Comparison of ENCODE assay signal across 8 cellular contexts in the genomic region with DNA sequence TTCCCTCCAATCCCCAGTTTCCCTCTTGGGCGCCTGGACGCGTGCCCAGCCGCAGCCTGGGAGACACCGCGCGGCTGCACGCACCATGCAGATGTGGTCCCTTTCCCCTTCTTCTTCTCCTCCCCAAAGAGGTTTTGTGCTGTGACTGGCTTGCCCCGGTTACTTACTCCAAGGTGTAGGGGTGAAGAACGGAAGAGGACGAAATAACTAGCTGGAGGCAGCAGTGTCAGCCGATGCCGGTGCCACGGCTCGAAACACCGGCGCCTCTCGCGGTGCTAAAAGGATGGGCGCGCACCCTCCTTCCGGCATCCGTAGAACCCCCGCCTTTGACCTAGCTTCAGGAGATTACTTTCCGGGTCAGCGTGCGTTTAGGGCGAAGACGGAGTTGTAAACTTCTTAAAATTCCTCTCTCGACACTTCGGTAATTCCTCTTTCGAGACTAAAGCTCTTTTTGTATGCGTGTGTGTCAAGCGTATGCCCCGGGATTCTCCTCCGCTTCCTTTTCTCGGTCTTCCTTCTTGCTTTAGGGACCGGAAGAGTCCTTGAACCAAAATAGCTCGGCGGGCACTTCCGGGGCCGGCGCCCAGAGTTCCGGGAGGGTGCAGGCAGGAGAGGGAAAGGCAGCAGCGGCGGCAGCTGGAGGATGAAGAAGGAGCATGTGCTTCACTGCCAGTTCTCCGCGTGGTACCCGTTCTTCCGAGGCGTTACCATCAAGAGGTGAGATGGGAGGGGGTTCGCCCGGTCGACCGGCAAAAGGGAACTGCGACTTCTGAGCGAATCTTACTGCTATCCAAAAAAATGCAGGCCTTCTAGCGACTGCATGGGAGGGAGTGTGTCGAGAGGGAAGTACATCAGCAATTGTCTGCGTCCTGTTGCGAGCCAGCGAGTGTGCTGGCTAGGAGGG. TPM values are rescaled to one million over a fixed set of nuclear protein-coding genes. Genes with fewer than 3 reads are reported as not detected.
DNase-seq lines count a peak whose midpoint lies in the region; ATAC-seq and FAIRE-seq lines count a peak whose summit lies in the region.

A gene with protein sequence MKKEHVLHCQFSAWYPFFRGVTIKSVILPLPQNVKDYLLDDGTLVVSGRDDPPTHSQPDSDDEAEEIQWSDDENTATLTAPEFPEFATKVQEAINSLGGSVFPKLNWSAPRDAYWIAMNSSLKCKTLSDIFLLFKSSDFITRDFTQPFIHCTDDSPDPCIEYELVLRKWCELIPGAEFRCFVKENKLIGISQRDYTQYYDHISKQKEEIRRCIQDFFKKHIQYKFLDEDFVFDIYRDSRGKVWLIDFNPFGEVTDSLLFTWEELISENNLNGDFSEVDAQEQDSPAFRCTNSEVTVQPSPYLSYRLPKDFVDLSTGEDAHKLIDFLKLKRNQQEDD (plus strand): TSS at position 586 of the 904 bp plus-strand sequence. CDS start 58 bp downstream, at position 644.
Gene NUDT5, minus strand, starts transcription at position 289 of the 904 bp plus-strand sequence. CDS start 9,600 bp downstream, outside the sequence.

- peak within 1 kb of the TSS; percentile 10 for H2AK5ac ChIP-seq in mesendoderm (ENCODE audit: low read length)

- H3K79me2 ChIP-seq in mesendoderm (ENCODE audit: control insufficient read depth, insufficient read depth, low read length), result peaks cover 56% of the 10 kb centered on the region

- peaks cover 57% of the 10 kb centered on the region for H3K4me1 Mint-ChIP-seq in activated CD8-positive, alpha-beta memory T cell treated with anti-CD3 and anti-CD28 coated beads, Interleukin-2, amount 10 ng/mL, durations not matched to agents 7 days and 5 days

- peak within 1 kb of the TSS; percentile 79 for H2BK5ac ChIP-seq in mesendoderm (ENCODE audit: low read length)

- peaks cover 17% of the 10 kb centered on the region for H3K79me1 ChIP-seq in mesendoderm (ENCODE audit: low read length)

- no peak within 1 kb of the TSS for H3K18ac ChIP-seq in mesendoderm (ENCODE audit: low read length)

- H3K27ac Mint-ChIP-seq in activated CD8-positive, alpha-beta memory T cell treated with anti-CD3 and anti-CD28 coated beads, Interleukin-2, amount 10 ng/mL, durations not matched to agents 7 days and 5 days, result peak within 1 kb of the TSS; percentile 92

- H3K4me3 ChIP-seq in NT2/D1 (ENCODE audit: insufficient read length, low read depth), result peak within 1 kb of the TSS; percentile 96
- H3K4me3 ChIP-seq in endocrine pancreas (ENCODE audit: control insufficient read depth, insufficient read depth, low read length), result peak within 1 kb of the TSS; percentile 99
- H3K4me3 ChIP-seq in mesendoderm (ENCODE audit: low read length), result peak within 1 kb of the TSS; percentile 99

- in situ Hi-C loops in Caki2 (cut with HindIII; ENCODE audit: low pct_unique_long_range_greater_than_20kb, low sequenced_read_pairs), result no loop called here

- H3K27me3 Mint-ChIP-seq in activated CD8-positive, alpha-beta memory T cell treated with anti-CD3 and anti-CD28 coated beads, Interleukin-2, amount 10 ng/mL, durations not matched to agents 7 days and 5 days, result no peaks in the 10 kb centered on the region

- DNase-seq in Caki2 (ENCODE audit: low read depth), result peak; percentile 96
- peak; percentile 83 for DNase-seq in HTR-8/SVneo (ENCODE audit: insufficient read length, low spot score)
- DNase-seq in NT2/D1 (ENCODE audit: low read depth, low spot score), result peak; percentile 67
- peak; percentile 93 for DNase-seq in activated CD8-positive, alpha-beta memory T cell treated with anti-CD3 and anti-CD28 coated beads, Interleukin-2, amount 10 ng/mL, durations not matched to agents 7 days and 5 days
- peak; percentile 94 for DNase-seq in mesendoderm
- DNase-seq in stimulated activated CD8-positive, alpha-beta memory T cell treated with anti-CD3 and anti-CD28 coated beads, Interleukin-12 subunit alpha, Interleukin-12 subunit beta, amount 100 ng/mL, for 4 hours (ENCODE audit: low read depth), result peak; percentile 66

- H3K27ac ChIP-seq in mesendoderm (ENCODE audit: low read depth, low read length), result peak within 1 kb of the TSS; percentile 83

- no peaks in the 10 kb centered on the region for H3K27me3 ChIP-seq in NT2/D1 (ENCODE audit: insufficient read depth, insufficient read length)
- H3K27me3 ChIP-seq in endocrine pancreas (ENCODE audit: control insufficient read depth, insufficient read depth, low read length), result no peaks in the 10 kb centered on the region
- H3K27me3 ChIP-seq in mesendoderm (ENCODE audit: insufficient read depth, low read length, poor library complexity), result no peaks in the 10 kb centered on the region

- peak within 1 kb of the TSS; percentile 65 for H3K4ac ChIP-seq in mesendoderm (ENCODE audit: low read depth, low read length)

- peak within 1 kb of the TSS; percentile 97 for H3K4me3 Mint-ChIP-seq in activated CD8-positive, alpha-beta memory T cell treated with anti-CD3 and anti-CD28 coated beads, Interleukin-2, amount 10 ng/mL, durations not matched to agents 7 days and 5 days

- peak within 1 kb of the TSS; percentile 14 for H4K5ac ChIP-seq in mesendoderm (ENCODE audit: low read length)

- H3K4me1 ChIP-seq in NT2/D1 (ENCODE audit: insufficient read depth, insufficient read length) (peaks cover 2% of the 10 kb centered on the region), endocrine pancreas (ENCODE audit: control insufficient read depth, insufficient read depth, low read length) (peaks cover 6% of the 10 kb centered on the region), mesendoderm (ENCODE audit: control insufficient read depth, low read depth, low read length) (no peaks in the 10 kb centered on the region)

- CTCF ChIA-PET in activated CD8-positive, alpha-beta memory T cell treated with anti-CD3 and anti-CD28 coated beads, Interleukin-2, amount 10 ng/mL, durations not matched to agents 7 days and 5 days (lab: Charles Lee), result interaction anchor here (0.7 to 2.1 kb wide), 6 partner anchors 12 to 153 kb away, joined by 3 to 15 read pairs (median 10); partner anchors contain the start of gene UPF2

- H3K36me3 ChIP-seq in NT2/D1 (ENCODE audit: insufficient read depth, insufficient read length, low read length) (peaks cover 33% of the 10 kb centered on the region), endocrine pancreas (ENCODE audit: control insufficient read depth, insufficient read depth, low read length) (peaks cover 2% of the 10 kb centered on the region), mesendoderm (ENCODE audit: control insufficient read depth, insufficient read depth, low read length) (peaks cover 1% of the 10 kb centered on the region)

- ATAC-seq in GM21381 (IDR thresholded peaks at IDR 0.05; ENCODE audit: unreplicated experiment), result peak; percentile 90
- ATAC-seq in activated CD8-positive, alpha-beta memory T cell treated with anti-CD3 and anti-CD28 coated beads, Interleukin-2, amount 10 ng/mL, durations not matched to agents 7 days and 5 days, result peak; percentile 94

- no peaks in the 10 kb centered on the region for H3K9me3 ChIP-seq in NT2/D1 (ENCODE audit: insufficient read depth, low read length)
- no peaks in the 10 kb centered on the region for H3K9me3 ChIP-seq in endocrine pancreas (ENCODE audit: control insufficient read depth, low read length)

- peaks cover 36% of the 10 kb centered on the region for H3K36me3 Mint-ChIP-seq in activated CD8-positive, alpha-beta memory T cell treated with anti-CD3 and anti-CD28 coated beads, Interleukin-2, amount 10 ng/mL, durations not matched to agents 7 days and 5 days

- no CpG with 5 or more reads among the region's 62 CpGs for WGBS in mesendoderm (ENCODE audit: extremely low coverage, insufficient coverage, low lambda C conversion rate)

- no peak within 1 kb of the TSS for H2BK120ac ChIP-seq in mesendoderm (ENCODE audit: low read depth, low read length)

- peak within 1 kb of the TSS; percentile 7 for H4K8ac ChIP-seq in mesendoderm (ENCODE audit: low read depth, low read length)

- H3K9me3 Mint-ChIP-seq in activated CD8-positive, alpha-beta memory T cell treated with anti-CD3 and anti-CD28 coated beads, Interleukin-2, amount 10 ng/mL, durations not matched to agents 7 days and 5 days (ENCODE audit: low read depth), result no peaks in the 10 kb centered on the region

- no peak within 1 kb of the TSS for H2BK15ac ChIP-seq in mesendoderm (replicated peaks; ENCODE audit: low read depth)

- H3K9ac ChIP-seq in NT2/D1 (ENCODE audit: insufficient read length, low read depth), result peak within 1 kb of the TSS; percentile 96
- H3K9ac ChIP-seq in endocrine pancreas (ENCODE audit: control insufficient read depth, insufficient read depth, low read length), result peak within 1 kb of the TSS; percentile 78
- H3K9ac ChIP-seq in mesendoderm (ENCODE audit: low read length), result peak within 1 kb of the TSS; percentile 95

- H3K56ac ChIP-seq in mesendoderm (ENCODE audit: low read length), result peak within 1 kb of the TSS; percentile 97

- peak within 1 kb of the TSS; percentile 94 for H3K4me2 ChIP-seq in mesendoderm (ENCODE audit: low read length)

- peak; percentile 40 for FAIRE-seq in HTR-8/SVneo (lab: Jason Lieb, UNC)

- no peak within 1 kb of the TSS for H3K23ac ChIP-seq in mesendoderm (ENCODE audit: low read length)

RNA-seq across cellular contexts. Expression of the first gene that starts in this region (rescaled TPM):
- total RNA-seq in Caki2 (2014; rRNA removed; shearing (Covaris generic); ENCODE audit: low replicate concordance), result 164 and 191 TPM in 2 replicates
- total RNA-seq in activated CD8-positive, alpha-beta memory T cell treated with anti-CD3 and anti-CD28 coated beads, Interleukin-2, amount 10 ng/mL, durations not matched to agents 7 days and 5 days, result 100 to 1,000 TPM in 1 of 2 experiments, 10 to 100 TPM in 1; 95.2 to 130 TPM
- polyA plus RNA-seq in mesendoderm (2013, experiment 1 of 2), result 256 TPM
- 264 TPM for polyA plus RNA-seq in mesendoderm (2013, experiment 2 of 2)

RNA-seq across cellular contexts. Expression of gene NUDT5, which starts in this region (rescaled TPM):
- total RNA-seq in Caki2 (2014; rRNA removed; shearing (Covaris generic); ENCODE audit: low replicate concordance), result 157 and 168 TPM in 2 replicates
- total RNA-seq in activated CD8-positive, alpha-beta memory T cell treated with anti-CD3 and anti-CD28 coated beads, Interleukin-2, amount 10 ng/mL, durations not matched to agents 7 days and 5 days, result 100 to 1,000 TPM; 107 to 125 TPM
- polyA plus RNA-seq in mesendoderm (2013, experiment 1 of 2), result 96.2 TPM
- polyA plus RNA-seq in mesendoderm (2013, experiment 2 of 2), result 102 TPM

Comparison
In these comparisons a context has a peak if more than half of its experiments do, and no peak if none do; other contexts are left out.
1. Peak in every context shown above with its lines: DNase-seq, ATAC-seq, H3K4me3 ChIP-seq and H3K27ac ChIP-seq.